8 cellular contexts compared by ENCODE assay signal in genomic region chr3:50611464-50612233, GRCh38. TPM values are rescaled to one million over a fixed set of nuclear protein-coding genes. Genes with fewer than 3 reads are reported as not detected.
A peak's percentile ranks its signal among the peaks of the same experiment; 100 is the strongest.
DNase-seq lines count a peak whose midpoint lies in the region; ATAC-seq lines count a peak whose summit lies in the region.

CISH (minus strand) TSS chr3:50611774; CDS start chr3:50611650, 124 bp downstream.

- peak within 1 kb of the TSS; percentile 84 for H3K9ac ChIP-seq in mesenchymal stem cell (ENCODE audit: low read length)

- peak within 1 kb of the TSS in 1 of 2 experiments; percentile 77 for H3K14ac ChIP-seq in mesenchymal stem cell (ENCODE audit: low read length in 2 of 2)

- peak within 1 kb of the TSS; percentile 77 for H2BK15ac ChIP-seq in mesenchymal stem cell (ENCODE audit: low read depth, poor library complexity, severe bottlenecking)

- WGBS in mesenchymal stem cell = under 1% methylated on average over 68 of the region's 75 CpGs

- H4K8ac ChIP-seq in mesenchymal stem cell (ENCODE audit: low read length) = peak within 1 kb of the TSS; percentile 88

- H3K27me3 ChIP-seq in effector memory CD4-positive, alpha-beta T cell (replicated peaks; ENCODE audit: control insufficient read depth, insufficient read depth, low read length, poor library complexity, severe bottlenecking) = no peaks in the 10 kb centered on the region
- H3K27me3 ChIP-seq in mesenchymal stem cell (ENCODE audit: control insufficient read depth in 1 of 2, insufficient read depth in 1 of 2, low read length in 2 of 2) = no peaks in the 10 kb centered on the region

- no peaks in the 10 kb centered on the region for H3K9me3 ChIP-seq in effector memory CD4-positive, alpha-beta T cell (ENCODE audit: control insufficient read depth, low read length)
- H3K9me3 ChIP-seq in mesenchymal stem cell (ENCODE audit: control insufficient read depth, low read length) = no peaks in the 10 kb centered on the region

- H2BK120ac ChIP-seq in mesenchymal stem cell (ENCODE audit: low read depth, low read length) = peak within 1 kb of the TSS; percentile 71

- H3K27ac ChIP-seq in effector memory CD4-positive, alpha-beta T cell (ENCODE audit: insufficient read depth, low read length, poor library complexity, severe bottlenecking) = peak within 1 kb of the TSS; percentile 95
- peak within 1 kb of the TSS; percentile 16 for H3K27ac ChIP-seq in mesenchymal stem cell (ENCODE audit: low read length, poor library complexity, severe bottlenecking)

- H3K4me2 ChIP-seq in mesenchymal stem cell (ENCODE audit: low read length, poor library complexity, severe bottlenecking) = peak within 1 kb of the TSS; percentile 75

- peak within 1 kb of the TSS; percentile 34 for H2AK5ac ChIP-seq in mesenchymal stem cell (ENCODE audit: low read length, severe bottlenecking)

- peaks cover 29% of the 10 kb centered on the region for H3K79me1 ChIP-seq in mesenchymal stem cell (replicated peaks; ENCODE audit: low read length, poor library complexity, severe bottlenecking)

- H3K4me1 ChIP-seq in effector memory CD4-positive, alpha-beta T cell (ENCODE audit: control insufficient read depth, insufficient read depth, low read length, poor library complexity, severe bottlenecking) = peaks cover 63% of the 10 kb centered on the region
- H3K4me1 ChIP-seq in mesenchymal stem cell (ENCODE audit: control insufficient read depth, insufficient read depth, low read depth, low read length) = peaks cover 27% of the 10 kb centered on the region

- H3K23ac ChIP-seq in mesenchymal stem cell (ENCODE audit: low read length in 2 of 2) = peak within 1 kb of the TSS in 1 of 2 experiments; percentile 36

- H2AFZ ChIP-seq in mesenchymal stem cell (ENCODE audit: low read depth, low read length) = peak within 1 kb of the TSS; percentile 20

- H4K91ac ChIP-seq in mesenchymal stem cell (ENCODE audit: low read length) = peak within 1 kb of the TSS; percentile 86

- H2BK5ac ChIP-seq in mesenchymal stem cell (ENCODE audit: low read depth, low read length, poor library complexity, severe bottlenecking) = peak within 1 kb of the TSS; percentile 88

- DNase-seq in COLO668 (lab: John Stamatoyannopoulos, UW; ENCODE audit: unreplicated experiment) = peak; percentile 87
- DNase-seq in NK-92 treated with Interleukin-12 subunit alpha and Interleukin-12 subunit beta, amount 100 ng/mL, for 24 hours (lab: John Stamatoyannopoulos, UW) = peak; percentile 98
- DNase-seq in activated CD8-positive, alpha-beta memory T cell treated with anti-CD3 and anti-CD28 coated beads for 24 hours = peak; percentile 99
- peak; percentile 87 to 91 (median 90) for DNase-seq in effector memory CD4-positive, alpha-beta T cell
- DNase-seq in mesenchymal stem cell = peak; percentile 98
- peak; percentile 91 for DNase-seq in stimulated activated CD8-positive, alpha-beta memory T cell treated with anti-CD3 and anti-CD28 coated beads, Interleukin-12 subunit alpha, Interleukin-12 subunit beta, amount 100 ng/mL, for 4 hours (ENCODE audit: low read depth)

- H2BK12ac ChIP-seq in mesenchymal stem cell (ENCODE audit: low read length in 2 of 2) = peak within 1 kb of the TSS; percentile 56 to 77

- peak within 1 kb of the TSS; percentile 74 to 84 for H3K18ac ChIP-seq in mesenchymal stem cell (ENCODE audit: low read depth in 1 of 2, low read length in 2 of 2)

- peaks cover 35% of the 10 kb centered on the region for H3K36me3 ChIP-seq in effector memory CD4-positive, alpha-beta T cell (ENCODE audit: control insufficient read depth, insufficient read depth, low read length)
- peaks cover 16 to 19% of the 10 kb centered on the region in 2 experiments for H3K36me3 ChIP-seq in mesenchymal stem cell (ENCODE audit: control insufficient read depth in 1 of 2, insufficient read depth in 2 of 2, low read depth in 1 of 2, low read length in 2 of 2)

- peak within 1 kb of the TSS; percentile 82 for H3K4me3 ChIP-seq in effector memory CD4-positive, alpha-beta T cell (ENCODE audit: insufficient read depth, low read depth, low read length, poor library complexity, severe bottlenecking)
- H3K4me3 ChIP-seq in mesenchymal stem cell (ENCODE audit: insufficient read depth in 1 of 2, low read depth in 1 of 2, low read length in 2 of 2) = peak within 1 kb of the TSS; percentile 70 to 87

- H3K4ac ChIP-seq in mesenchymal stem cell (ENCODE audit: low read depth in 1 of 2, low read length in 2 of 2) = peak within 1 kb of the TSS; percentile 64 to 74

- ATAC-seq in GM19397 (IDR thresholded peaks at IDR 0.05; ENCODE audit: unreplicated experiment) = peak; percentile 77
- peak; percentile 58 for ATAC-seq in HG03565 (IDR thresholded peaks at IDR 0.05; ENCODE audit: unreplicated experiment)

RNA-seq across cellular contexts. Expression of gene CISH, which starts in this region (rescaled TPM):
- 2.9 TPM for polyA plus RNA-seq in mesenchymal stem cell (2013, experiment 1 of 2)
- polyA plus RNA-seq in mesenchymal stem cell (2013, experiment 2 of 2) = 2.9 TPM

Comparison
In these comparisons a context has a peak if more than half of its experiments do, and no peak if none do; other contexts are left out.
1. Peak in every context shown above with its lines: DNase-seq, ATAC-seq, H3K4me3 ChIP-seq and H3K27ac ChIP-seq.